ENCODE assay signal across 15 cellular contexts in the genomic region with DNA sequence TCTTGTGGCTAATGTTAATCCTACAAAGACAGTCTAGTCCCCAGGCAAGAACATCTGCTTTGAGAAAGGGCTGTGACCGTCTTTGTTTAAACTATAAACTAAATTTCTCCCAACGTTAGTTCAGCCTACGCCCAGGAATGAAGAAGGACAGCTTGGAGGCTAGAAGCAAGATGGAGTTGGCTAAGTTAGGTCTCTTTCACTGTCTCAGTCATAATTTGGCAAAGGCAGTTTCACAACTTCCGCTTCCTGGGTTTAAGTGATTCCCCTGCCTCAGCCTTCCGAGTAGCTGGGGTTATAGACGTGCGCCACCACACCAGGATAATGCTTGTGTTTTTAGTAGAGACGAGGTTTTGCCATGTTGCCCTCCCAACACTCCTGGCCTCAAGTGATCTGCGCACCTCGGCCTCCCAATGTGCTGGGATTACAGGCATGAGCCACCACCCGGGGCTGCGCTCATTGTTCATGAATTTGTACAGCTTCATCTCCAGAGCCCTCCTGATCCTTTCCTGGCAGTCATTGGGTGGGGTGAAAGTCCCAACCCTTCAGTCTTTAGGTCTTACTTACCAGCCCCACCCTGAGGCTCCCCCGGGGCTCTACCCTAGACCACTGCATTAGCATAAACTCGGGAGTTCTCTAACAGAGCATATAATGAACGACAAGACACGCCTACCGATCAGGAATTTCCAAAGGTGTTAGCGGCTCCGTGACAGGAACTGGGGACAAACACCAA. TPM values are rescaled to one million over a fixed set of nuclear protein-coding genes. Genes with fewer than 3 reads are reported as not detected.
DNase-seq lines count a peak whose midpoint lies in the region; TF ChIP-seq lines count a peak whose summit lies in the region.
"Had no signal": no experiment of that assay in that cellular context is flagged by ENCODE, and none has a peak within 500 bp of the region (broad histone marks: within the 10 kb centered on the region; RNA-seq: fewer than 3 reads in every experiment).

No MANE protein-coding gene starts in this region.

- peak overlapping the region; percentile 38 for H3K27ac Mint-ChIP-seq in chondrocyte (ENCODE audit: unreplicated experiment)

- H3K27me3 Mint-ChIP-seq in chondrocyte (ENCODE audit: low read depth) = no peaks in the 10 kb centered on the region
- H3K27me3 Mint-ChIP-seq: effector memory CD8-positive, alpha-beta T cell had no signal

- no peaks in the 10 kb centered on the region for H3K9me3 Mint-ChIP-seq in chondrocyte (ENCODE audit: low read depth)
- H3K9me3 Mint-ChIP-seq: activated T-cell treated with anti-CD3 and anti-CD28 coated beads, Interleukin-2, amount 50 U/mL, for 4 hours; effector memory CD8-positive, alpha-beta T cell had no signal

- peak; percentile 35 to 73 for DNase-seq in AML-193 (lab: John Stamatoyannopoulos, UW)
- DNase-seq in GF-D8 (lab: John Stamatoyannopoulos, UW) = peak; percentile 78
- DNase-seq in NOMO-1 treated with dmso at 0.1 percent for 144 hours (lab: John Stamatoyannopoulos, UW; ENCODE audit: unreplicated experiment) = peak; percentile 73
- no peak for DNase-seq in chondrocyte (ENCODE audit: low spot score)
- no peak for DNase-seq in NAMALWA (ENCODE audit: low spot score)
- DNase-seq in medulla oblongata (ENCODE audit: extremely low spot score) = no peak
- DNase-seq in ureter (ENCODE audit: low spot score) = no peak
- no peak for DNase-seq in HK-2 (ENCODE audit: unreplicated experiment)
- DNase-seq: activated T-cell treated with anti-CD3 and anti-CD28 coated beads, Interleukin-2, amount 50 U/mL, for 4 hours; C1 segment of cervical spinal cord; effector memory CD8-positive, alpha-beta T cell; hippocampal formation; NCI-H187 had no signal

- TF ChIP-seq CTCF in chondrocyte (IDR thresholded peaks at IDR 0.05) = no peak

- H3K4me3 Mint-ChIP-seq in chondrocyte (ENCODE audit: unreplicated experiment) = no peak overlapping the region
- H3K4me3 Mint-ChIP-seq: activated T-cell treated with anti-CD3 and anti-CD28 coated beads, Interleukin-2, amount 50 U/mL, for 4 hours; effector memory CD8-positive, alpha-beta T cell had no signal

- peaks cover 8% of the 10 kb centered on the region for H3K36me3 Mint-ChIP-seq in chondrocyte (ENCODE audit: low read depth)

- no peaks in the 10 kb centered on the region for H3K4me1 Mint-ChIP-seq in chondrocyte (ENCODE audit: low read depth)

RNA-seq across cellular contexts. Expression of gene MASP2, which starts 4.9 kb away (rescaled TPM):
- total RNA-seq in chondrocyte (not detected in 3 replicates), ureter (not detected)
- total RNA-seq: lung microvascular endothelial cell, osteocyte had no signal

RNA-seq across cellular contexts. Expression of gene SRM, which starts 7.9 kb away (rescaled TPM):
- 140 to 176 TPM (median 141 TPM) in 3 replicates for total RNA-seq in chondrocyte
- total RNA-seq in ureter = 72.6 TPM

RNA-seq across cellular contexts. Expression of gene TARDBP, which starts 39.5 kb away (rescaled TPM):
- total RNA-seq in chondrocyte (97.8 to 119 TPM (median 103 TPM) in 3 replicates), ureter (180 TPM)

RNA-seq across cellular contexts. Expression of gene EXOSC10, which starts 47.7 kb away (rescaled TPM):
- total RNA-seq in chondrocyte = 49.1 to 57.2 TPM (median 49.8 TPM) in 3 replicates
- 71.5 TPM for total RNA-seq in ureter

Comparison
In these comparisons a context has a peak if more than half of its experiments do, and no peak if none do; other contexts are left out.
1. DNase-seq: peak in AML-193 (2 of 2), GF-D8 (single experiment) and NOMO-1 treated with dmso at 0.1 percent for 144 hours (single experiment); none in chondrocyte (single experiment), NAMALWA (single experiment), medulla oblongata (single experiment), ureter (single experiment) and HK-2 (single experiment).